16 cellular contexts compared by ENCODE assay signal in the genomic region with DNA sequence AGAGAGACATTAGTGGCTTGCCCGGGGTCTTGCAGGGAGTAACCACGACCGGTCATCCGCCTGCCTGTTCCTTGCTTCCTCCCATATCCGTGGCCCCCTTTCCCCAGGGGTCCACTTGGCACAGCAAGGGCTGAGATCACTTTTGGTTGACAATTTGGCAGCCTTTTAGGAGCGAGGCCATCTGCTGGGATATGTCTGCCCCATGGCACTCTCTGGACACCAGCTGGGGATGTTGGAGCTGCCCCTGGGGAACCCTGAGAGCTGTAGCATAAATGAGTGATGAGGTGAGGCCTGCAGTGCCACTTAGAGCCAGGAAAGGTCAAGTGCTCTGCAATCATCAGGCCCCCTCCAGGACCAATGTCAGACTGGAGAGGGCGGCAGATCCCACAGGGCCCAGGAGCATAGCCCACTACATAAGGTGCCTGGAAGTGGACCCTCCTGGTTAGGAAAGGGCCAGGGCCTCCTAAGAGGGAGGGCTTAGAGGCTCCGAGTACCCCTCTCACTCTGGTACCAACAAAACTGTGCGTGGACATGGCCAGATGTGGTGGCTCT.
DNase-seq lines count a peak whose midpoint lies in the region; ATAC-seq, FAIRE-seq and TF ChIP-seq lines count a peak whose summit lies in the region.
"Had no signal": no experiment of that assay in that cellular context is flagged by ENCODE, and none has a peak within 500 bp of the region (broad histone marks: within the 10 kb centered on the region; RNA-seq: fewer than 3 reads in every experiment).

No MANE protein-coding gene starts in this region.

- H3K27ac ChIP-seq in GM23338 (ENCODE audit: low read depth) (no peak overlapping the region), H1 (ENCODE audit: low read depth, low read length) (no peak overlapping the region), neuronal stem cell (replicated peaks; ENCODE audit: low read length) (no peak overlapping the region)
- H3K27ac ChIP-seq: Peyer's patch had no signal

- CTCF ChIA-PET in H1 (lab: Charles Lee; ENCODE audit: partially characterized antibody) = interaction anchor here (0.5 to 1.6 kb wide), 7 partner anchors 16 to 530 kb away, joined by 3 to 7 read pairs (median 3); no protein-coding TSS in a partner anchor

- no peak overlapping the region for H2BK20ac ChIP-seq in H1 (ENCODE audit: low read length)

- H2BK15ac ChIP-seq in H1 (ENCODE audit: low read length) (no peak overlapping the region), neuronal stem cell (ENCODE audit: low read length) (peak overlapping the region; percentile 32)

- WGBS in H1 (ENCODE audit: extremely low coverage in 1 of 2, insufficient coverage in 1 of 2, insufficient read length in 1 of 2, insufficient replicate concordance in 2 of 2, low coverage in 1 of 2, low lambda C conversion rate in 2 of 2, missing lambda C conversion rate in 1 of 2), 2 experiments = 91% methylated on average over 9 of the region's 9 CpGs; no CpG with 5 or more reads in 1 of the 2 experiments
- WGBS in neuronal stem cell (ENCODE audit: extremely low coverage in 2 of 2, insufficient read length in 2 of 2, insufficient replicate concordance in 1 of 2), 2 donors = no CpG with 5 or more reads among the region's 9 CpGs

- H4K20me1 ChIP-seq in GM23338 (replicated peaks; ENCODE audit: insufficient read depth) (no peaks in the 10 kb centered on the region), H1 (replicated peaks in 1 of 2; ENCODE audit: control insufficient read depth in 1 of 2, insufficient read depth in 2 of 2, low read length in 2 of 2) (no peaks in the 10 kb centered on the region)

- H4K91ac ChIP-seq in H1 (replicated peaks; ENCODE audit: insufficient read length, low read length) (no peak overlapping the region), neuronal stem cell (ENCODE audit: low read depth, low read length, poor library complexity) (no peak overlapping the region)

- H3K79me2 ChIP-seq in GM23338 (replicated peaks; ENCODE audit: insufficient read depth) = no peaks in the 10 kb centered on the region
- H3K79me2 ChIP-seq in H1 (ENCODE audit: control insufficient read depth in 1 of 2, insufficient read depth in 2 of 2, low read length in 2 of 2) = no peaks in the 10 kb centered on the region

- H3K4me2 ChIP-seq in GM23338 (no peak overlapping the region), H1 (ENCODE audit: insufficient read depth in 1 of 2, low read depth in 2 of 2, low read length in 2 of 2) (no peak overlapping the region), neuronal stem cell (ENCODE audit: insufficient read depth, low read length, poor library complexity, severe bottlenecking) (no peak overlapping the region)
- H3K4me2 ChIP-seq: SK-N-SH had no signal

- H2AK5ac ChIP-seq in H1 (ENCODE audit: low read depth, low read length) (peak overlapping the region; percentile 65; the same call in 1 of the 2 replicates), neuronal stem cell (ENCODE audit: low read depth, low read length) (peak overlapping the region; percentile 97)

- H3K9me3 Mint-ChIP-seq in GM23338 = peaks cover 13% of the 10 kb centered on the region; the same call in 2 of the 3 replicates
- H3K9me3 Mint-ChIP-seq in T-helper 2 cell treated with Interferon-gamma antibody and Interleukin-4, amounts not matched to agents 5 μg/mL and 100 μg/mL, for 36 hours = peaks cover 6% of the 10 kb centered on the region

- peaks cover 5% of the 10 kb centered on the region; the same call in 1 of the 2 replicates for H3F3A ChIP-seq in GM23338 (replicated peaks; ENCODE audit: low read depth)

- no peak overlapping the region for H3K23ac ChIP-seq in H1 (ENCODE audit: insufficient read length)
- H3K23ac ChIP-seq in neuronal stem cell (ENCODE audit: low read depth, low read length, poor library complexity) = no peak overlapping the region

- no peak overlapping the region for H3K4me3 Mint-ChIP-seq in GM23338
- H3K4me3 Mint-ChIP-seq in T-helper 2 cell treated with Interferon-gamma antibody and Interleukin-4, amounts not matched to agents 5 μg/mL and 100 μg/mL, for 36 hours = no peak overlapping the region

- no peak overlapping the region for H4K5ac ChIP-seq in H1 (ENCODE audit: insufficient read length, low read depth, low read length)

- no peak overlapping the region for H3K4me3 ChIP-seq in GM23338
- H3K4me3 ChIP-seq in H1 (ENCODE audit: extremely low read depth in 1 of 4, insufficient read depth in 2 of 4, low read depth in 3 of 4, low read length in 4 of 4) = no peak overlapping the region
- no peak overlapping the region for H3K4me3 ChIP-seq in neuronal stem cell (ENCODE audit: low read length in 2 of 2)
- H3K4me3 ChIP-seq: Peyer's patch had no signal

- TF ChIP-seq RAD21 in H1 (IDR thresholded peaks at IDR 0.05 in 1 of 2, conservative IDR thresholded peaks at IDR 0.05 in 1 of 2; ENCODE audit: low read depth in 2 of 2, low read length in 2 of 2) = peak; percentile 29 to 48; a peak in 3 of 4 replicates

- H3K27ac Mint-ChIP-seq in GM23338 = no peak overlapping the region; the same call in 1 of the 2 replicates
- no peak overlapping the region for H3K27ac Mint-ChIP-seq in T-helper 2 cell treated with Interferon-gamma antibody and Interleukin-4, amounts not matched to agents 5 μg/mL and 100 μg/mL, for 36 hours

- DNase-seq in GM23338 (ENCODE audit: low spot score) = no peak
- DNase-seq in NCI-H69 (lab: John Stamatoyannopoulos, UW) = peak; percentile 66
- no peak for DNase-seq in H1 (ENCODE audit: low read depth in 1 of 2, low spot score in 2 of 2)
- DNase-seq in neuronal stem cell (ENCODE audit: low spot score) = no peak
- no peak for DNase-seq in T-helper 2 cell treated with Interferon-gamma antibody and Interleukin-4, amounts not matched to agents 5 μg/mL and 100 μg/mL, for 36 hours (ENCODE audit: low spot score)
- DNase-seq in HT-29 (ENCODE audit: low spot score) = no peak
- no peak for DNase-seq in NCI-H345 (lab: John Stamatoyannopoulos, UW)
- DNase-seq: ACHN, Karpas-422, NCI-H187 treated with DMSO at 0.1 percent for 48 hours, NCI-H748 treated with DMSO at 0.1 percent for 48 hours, Peyer's patch, Right ventricle myocardium superior, SK-N-SH, T-helper 1 cell had no signal

- H2AFZ ChIP-seq in GM23338 = no peak overlapping the region
- H2AFZ ChIP-seq in H1 (ENCODE audit: low read length) = no peak overlapping the region
- H2AFZ ChIP-seq in neuronal stem cell (ENCODE audit: low read length) = no peak overlapping the region

- H3K18ac ChIP-seq in H1 (ENCODE audit: extremely low read depth, low read length) = no peak overlapping the region
- H3K18ac ChIP-seq in neuronal stem cell (ENCODE audit: low read length) = peak overlapping the region; percentile 11

- H3K9ac ChIP-seq in H1 (replicated peaks in 1 of 4; ENCODE audit: extremely low read depth in 1 of 4, low read depth in 3 of 4, low read length in 3 of 4) = no peak overlapping the region
- no peak overlapping the region for H3K9ac ChIP-seq in neuronal stem cell (ENCODE audit: low read depth, low read length, poor library complexity)
- H3K9ac ChIP-seq: SK-N-SH had no signal

- H2BK120ac ChIP-seq in H1 (replicated peaks; ENCODE audit: low read depth, low read length) = no peak overlapping the region
- H2BK120ac ChIP-seq in neuronal stem cell (ENCODE audit: low read depth, low read length) = peak overlapping the region; percentile 53

- H3K9me3 ChIP-seq in H1 (ENCODE audit: insufficient read depth in 2 of 2, low read depth in 1 of 2, low read length in 1 of 2) (peaks cover 0 to 7% of the 10 kb centered on the region in 2 experiments; a peak in 1 of 4 replicates), neuronal stem cell (replicated peaks in 1 of 2; ENCODE audit: control insufficient read depth in 2 of 2, insufficient read depth in 1 of 2, low read depth in 1 of 2, low read length in 2 of 2) (peaks cover 2 to 13% of the 10 kb centered on the region in 2 donors)
- H3K9me3 ChIP-seq: Peyer's patch had no signal

- H3K9me2 ChIP-seq in GM23338 (ENCODE audit: insufficient read depth) = no peaks in the 10 kb centered on the region
- H3K9me2 ChIP-seq: SK-N-SH had no signal

- no peak for TF ChIP-seq EP300 in H1 (IDR thresholded peaks at IDR 0.05; ENCODE audit: borderline replicate concordance in 1 of 2, low read depth in 2 of 2, low read length in 2 of 2)

- H3K4me1 ChIP-seq in GM23338 (ENCODE audit: insufficient read depth) (peaks cover 21% of the 10 kb centered on the region), H1 (replicated peaks in 1 of 4; ENCODE audit: control insufficient read depth in 3 of 4, insufficient read depth in 4 of 4, low read length in 3 of 4) (peaks cover 0 to 13% (median 4%) of the 10 kb centered on the region in 4 experiments; a peak in 4 of 7 replicates), neuronal stem cell (ENCODE audit: control insufficient read depth in 2 of 2, insufficient read depth in 1 of 2, low read depth in 1 of 2, low read length in 2 of 2) (peaks cover 12 to 13% of the 10 kb centered on the region in 2 donors)

- TF ChIP-seq CTCF in GM23338 (conservative IDR thresholded peaks at IDR 0.05; ENCODE audit: low read depth in 2 of 2) (peak; percentile 23 to 54; a peak in 3 of 4 replicates), H1 (IDR thresholded peaks at IDR 0.05; ENCODE audit: control extremely low read depth in 1 of 3, insufficient read depth in 1 of 3, low read depth in 1 of 3, low read length in 3 of 3) (peak; percentile 33 to 54 (median 35); a peak in 3 of 4 replicates)

- H3K27me3 ChIP-seq in GM23338 (ENCODE audit: insufficient read depth) (no peaks in the 10 kb centered on the region), H1 (replicated peaks in 1 of 4; ENCODE audit: control insufficient read depth in 3 of 4, extremely low read depth in 1 of 4, insufficient read depth in 3 of 4, low read length in 3 of 4) (no peaks in the 10 kb centered on the region), neuronal stem cell (ENCODE audit: control insufficient read depth in 3 of 3, insufficient read depth in 3 of 3, low read depth in 1 of 3, low read length in 3 of 3) (no peaks in the 10 kb centered on the region)
- H3K27me3 ChIP-seq: Peyer's patch had no signal

- peaks cover 8% of the 10 kb centered on the region; the same call in 2 of the 3 replicates for H3K36me3 Mint-ChIP-seq in GM23338 (ENCODE audit: low read depth)
- no peaks in the 10 kb centered on the region for H3K36me3 Mint-ChIP-seq in T-helper 2 cell treated with Interferon-gamma antibody and Interleukin-4, amounts not matched to agents 5 μg/mL and 100 μg/mL, for 36 hours (ENCODE audit: low read depth)

- H3K79me1 ChIP-seq in H1 (ENCODE audit: low read depth, low read length) (no peaks in the 10 kb centered on the region), neuronal stem cell (ENCODE audit: low read depth, low read length) (no peaks in the 10 kb centered on the region)

- no peak overlapping the region for H3K56ac ChIP-seq in H1 (replicated peaks; ENCODE audit: insufficient read length, low read depth, low read length)

- H3K4me1 Mint-ChIP-seq in GM23338 = peaks cover 22% of the 10 kb centered on the region
- no peaks in the 10 kb centered on the region for H3K4me1 Mint-ChIP-seq in T-helper 2 cell treated with Interferon-gamma antibody and Interleukin-4, amounts not matched to agents 5 μg/mL and 100 μg/mL, for 36 hours (ENCODE audit: low read depth)

- no peak overlapping the region for H3K4ac ChIP-seq in H1 (replicated peaks; ENCODE audit: insufficient read length, low read depth, low read length)
- H3K4ac ChIP-seq in neuronal stem cell (ENCODE audit: low read length) = no peak overlapping the region

- H3K23me2 ChIP-seq in H1 (ENCODE audit: low read depth, low read length) = no peaks in the 10 kb centered on the region

- POLR2A ChIA-PET in H1 (lab: Charles Lee; ENCODE audit: partially characterized antibody) = interaction anchor here (6.5 kb wide), 1 partner anchor 10 kb away, joined by 40 read pairs; no protein-coding TSS in a partner anchor

- H3K14ac ChIP-seq in H1 (ENCODE audit: insufficient read length) (no peak overlapping the region), neuronal stem cell (ENCODE audit: low read length) (peak overlapping the region; percentile 23)

- H2BK5ac ChIP-seq in H1 (ENCODE audit: low read depth, low read length) (no peak overlapping the region; the same call in 1 of the 2 replicates), neuronal stem cell (ENCODE audit: low read length) (no peak overlapping the region)

- no peak for TF ChIP-seq POLR2A in H1 (IDR thresholded peaks at IDR 0.05; ENCODE audit: control extremely low read depth in 1 of 2, low read depth in 2 of 2, low read length in 2 of 2)

- FAIRE-seq in H1 (lab: Jason Lieb, UNC) = no peak

- H3K27me3 Mint-ChIP-seq in GM23338 (ENCODE audit: insufficient read depth, low read depth, poor library complexity) = peaks cover 10% of the 10 kb centered on the region
- no peaks in the 10 kb centered on the region for H3K27me3 Mint-ChIP-seq in T-helper 2 cell treated with Interferon-gamma antibody and Interleukin-4, amounts not matched to agents 5 μg/mL and 100 μg/mL, for 36 hours (ENCODE audit: low read depth)

- peak; percentile 26 for ATAC-seq in GM23338
- ATAC-seq in GM19324 (IDR thresholded peaks at IDR 0.05; ENCODE audit: low FRiP score, unreplicated experiment) = no peak

- H2BK12ac ChIP-seq in H1 (ENCODE audit: low read depth, low read length) (0 out of 2 replicates have a peak overlapping the region, but pooled peaks have one; percentile 5), neuronal stem cell (ENCODE audit: low read length) (peak overlapping the region; percentile 26)

- H4K8ac ChIP-seq in H1 (ENCODE audit: extremely low read depth, insufficient read depth, low read length) = no peak overlapping the region; the same call in 1 of the 2 replicates
- no peak overlapping the region for H4K8ac ChIP-seq in neuronal stem cell (ENCODE audit: low read depth, low read length)

- H3K36me3 ChIP-seq in GM23338 (ENCODE audit: insufficient read depth) (no peaks in the 10 kb centered on the region), H1 (ENCODE audit: control insufficient read depth in 2 of 4, insufficient read depth in 4 of 4, low read length in 3 of 4) (no peaks in the 10 kb centered on the region), neuronal stem cell (replicated peaks in 1 of 2; ENCODE audit: control insufficient read depth in 2 of 2, insufficient read depth in 2 of 2, low read length in 2 of 2) (no peaks in the 10 kb centered on the region)
- H3K36me3 ChIP-seq: Peyer's patch had no signal
